ENCODE assay signal across 10 cellular contexts in genomic region chr11:74019104-74019738, GRCh38. TPM values are rescaled to one million over a fixed set of nuclear protein-coding genes. Genes with fewer than 3 reads are reported as not detected.
A peak's percentile ranks its signal among the peaks of the same experiment; 100 is the strongest.
DNase-seq lines count a peak whose midpoint lies in the region; ATAC-seq and TF ChIP-seq lines count a peak whose summit lies in the region.
"Had no signal": no experiment of that assay in that cellular context is flagged by ENCODE, and none has a peak within 500 bp of the region (broad histone marks: within the 10 kb centered on the region; RNA-seq: fewer than 3 reads in every experiment).

No MANE protein-coding gene starts in this region.

- H3K9me3 Mint-ChIP-seq in CD8-positive, alpha-beta memory T cell: no peaks in the 10 kb centered on the region
- H3K9me3 Mint-ChIP-seq in activated naive CD8-positive, alpha-beta T cell treated with anti-CD3 and anti-CD28 coated beads, Interleukin-2, amount 50 U/mL, for 24 hours: no peaks in the 10 kb centered on the region
- H3K9me3 Mint-ChIP-seq: brain; stimulated activated naive CD8-positive, alpha-beta T cell treated with anti-CD3 and anti-CD28 coated beads, Interleukin-15, Interleukin-2, amounts not matched to agents 100 ng/mL and 50 ng/mL, for 24 hours had no signal

- H3K36me3 ChIP-seq in CD8-positive, alpha-beta memory T cell (ENCODE audit: insufficient read depth, low read length): no peaks in the 10 kb centered on the region
- H3K36me3 ChIP-seq in gastrocnemius medialis (no peaks in the 10 kb centered on the region), prostate gland (no peaks in the 10 kb centered on the region)

- in situ Hi-C loops in gastrocnemius medialis (cut with MboI; ENCODE audit: low sequenced_read_pairs in 4 of 4): no loop called here

- peaks cover 57% of the 10 kb centered on the region for H3K4me1 ChIP-seq in CD8-positive, alpha-beta memory T cell (ENCODE audit: insufficient read depth, low read length)
- H3K4me1 ChIP-seq in gastrocnemius medialis: peaks cover 37 to 38% of the 10 kb centered on the region in 2 donors
- H3K4me1 ChIP-seq in prostate gland (replicated peaks): no peaks in the 10 kb centered on the region

- intact Hi-C loops in gastrocnemius medialis (cut with DNase I; ENCODE audit: low total_unique reads) (loop anchor here (5.0 to 10.0 kb wide), 2 partner anchors 153 to 634 kb away; partner anchors contain the start of genes C2CD3 and PPME1), prostate gland (cut with DNase I) (no loop called here)

- peaks cover 15 to 39% (median 17%) of the 10 kb centered on the region in 3 donors for H3K36me3 Mint-ChIP-seq in CD8-positive, alpha-beta memory T cell
- peaks cover 32% of the 10 kb centered on the region for H3K36me3 Mint-ChIP-seq in activated naive CD8-positive, alpha-beta T cell treated with anti-CD3 and anti-CD28 coated beads, Interleukin-2, amount 50 U/mL, for 24 hours (ENCODE audit: low read depth)

- WGBS in prostate gland: 84% methylated on average over 4 of the region's 4 CpGs

- H3K4me1 Mint-ChIP-seq in CD8-positive, alpha-beta memory T cell: peaks cover 26 to 52% (median 30%) of the 10 kb centered on the region in 3 donors
- H3K4me1 Mint-ChIP-seq in activated naive CD8-positive, alpha-beta T cell treated with anti-CD3 and anti-CD28 coated beads, Interleukin-2, amount 50 U/mL, for 24 hours: peaks cover 43% of the 10 kb centered on the region
- H3K4me1 Mint-ChIP-seq: brain had no signal

- H3K27ac Mint-ChIP-seq in CD8-positive, alpha-beta memory T cell: peak overlapping the region in 3 of 8 donors; percentile 59 to 95 (median 87)
- no peak overlapping the region for H3K27ac Mint-ChIP-seq in activated naive CD8-positive, alpha-beta T cell treated with anti-CD3 and anti-CD28 coated beads, Interleukin-2, amount 50 U/mL, for 24 hours
- H3K27ac Mint-ChIP-seq: stimulated activated naive CD8-positive, alpha-beta T cell treated with anti-CD3 and anti-CD28 coated beads, Interleukin-15, Interleukin-2, amounts not matched to agents 100 ng/mL and 50 ng/mL, for 24 hours had no signal

- TF ChIP-seq CTCF in gastrocnemius medialis (IDR thresholded peaks at IDR 0.05 in 4 of 5, conservative IDR thresholded peaks at IDR 0.05 in 1 of 5) (no peak), prostate gland (IDR thresholded peaks at IDR 0.05) (no peak)

- no peaks in the 10 kb centered on the region for H3K27me3 Mint-ChIP-seq in CD8-positive, alpha-beta memory T cell
- no peaks in the 10 kb centered on the region for H3K27me3 Mint-ChIP-seq in activated naive CD8-positive, alpha-beta T cell treated with anti-CD3 and anti-CD28 coated beads, Interleukin-2, amount 50 U/mL, for 24 hours
- H3K27me3 Mint-ChIP-seq: brain; stimulated activated naive CD8-positive, alpha-beta T cell treated with anti-CD3 and anti-CD28 coated beads, Interleukin-15, Interleukin-2, amounts not matched to agents 100 ng/mL and 50 ng/mL, for 24 hours had no signal

- H3K27ac ChIP-seq in CD8-positive, alpha-beta memory T cell (ENCODE audit: low read depth, low read length): no peak overlapping the region
- H3K27ac ChIP-seq in gastrocnemius medialis: peak overlapping the region; percentile 88 to 99 (median 92)
- H3K27ac ChIP-seq in prostate gland: no peak overlapping the region

- TF ChIP-seq POLR2A in gastrocnemius medialis (IDR thresholded peaks at IDR 0.05) (no peak), prostate gland (IDR thresholded peaks at IDR 0.05) (no peak)

- peak; percentile 51 for ATAC-seq in activated naive CD8-positive, alpha-beta T cell treated with anti-CD3 and anti-CD28 coated beads, Interleukin-2, amount 50 U/mL, for 24 hours
- ATAC-seq in gastrocnemius medialis: peak; percentile 18 to 50

- H3K9me3 ChIP-seq in CD8-positive, alpha-beta memory T cell (ENCODE audit: low read length): no peaks in the 10 kb centered on the region
- H3K9me3 ChIP-seq in gastrocnemius medialis (no peaks in the 10 kb centered on the region), prostate gland (no peaks in the 10 kb centered on the region)

- H3K27me3 ChIP-seq in CD8-positive, alpha-beta memory T cell (ENCODE audit: insufficient read depth, low read length, poor library complexity, severe bottlenecking): no peaks in the 10 kb centered on the region
- H3K27me3 ChIP-seq in gastrocnemius medialis (no peaks in the 10 kb centered on the region), prostate gland (replicated peaks; ENCODE audit: insufficient read depth) (no peaks in the 10 kb centered on the region)

- POLR2A ChIA-PET in CD8-positive, alpha-beta memory T cell (lab: Charles Lee): interaction anchor here (1.2 kb wide), 1 partner anchor 14 kb away, joined by 4 read pairs; no protein-coding TSS in a partner anchor

- CTCF ChIA-PET in CD8-positive, alpha-beta memory T cell (lab: Charles Lee): interaction anchor here (1.3 to 1.8 kb wide), 4 partner anchors 13 to 56 kb away, joined by 3 to 5 read pairs (median 4); no protein-coding TSS in a partner anchor

- H3K4me3 ChIP-seq in CD8-positive, alpha-beta memory T cell (ENCODE audit: low read length): no peak overlapping the region
- H3K4me3 ChIP-seq in gastrocnemius medialis: peak overlapping the region in 1 of 4 donors; percentile 10
- no peak overlapping the region for H3K4me3 ChIP-seq in prostate gland

- H3K4me3 Mint-ChIP-seq in CD8-positive, alpha-beta memory T cell: peak overlapping the region in 4 of 7 donors; percentile 7 to 84 (median 58)
- no peak overlapping the region for H3K4me3 Mint-ChIP-seq in activated naive CD8-positive, alpha-beta T cell treated with anti-CD3 and anti-CD28 coated beads, Interleukin-2, amount 50 U/mL, for 24 hours
- H3K4me3 Mint-ChIP-seq: brain; stimulated activated naive CD8-positive, alpha-beta T cell treated with anti-CD3 and anti-CD28 coated beads, Interleukin-15, Interleukin-2, amounts not matched to agents 100 ng/mL and 50 ng/mL, for 24 hours had no signal

- DNase-seq in CD8-positive, alpha-beta memory T cell: no peak
- no peak for DNase-seq in activated naive CD8-positive, alpha-beta T cell treated with anti-CD3 and anti-CD28 coated beads, Interleukin-2, amount 50 U/mL, for 24 hours
- peak; percentile 20 for DNase-seq in iris pigment epithelial cell (ENCODE audit: low read depth)
- DNase-seq in gastrocnemius medialis: peak in 1 of 2 donors; percentile 77
- DNase-seq in stimulated activated CD4-positive, alpha-beta T cell treated with anti-CD3 and anti-CD28 coated beads, Interleukin-2, amount 100 ng/mL, for 24 hours: no peak
- no peak for DNase-seq in prostate gland (ENCODE audit: low spot score)
- DNase-seq in glomerular visceral epithelial cell (ENCODE audit: extremely low spot score): no peak
- no peak for DNase-seq in activated naive CD4-positive, alpha-beta T cell (lab: John Stamatoyannopoulos, UW)

RNA-seq across cellular contexts. Expression of gene UCP3, which starts 10.3 kb away (rescaled TPM):
- 1 to 10 TPM; 2.8 to 2.9 TPM for total RNA-seq in CD8-positive, alpha-beta memory T cell
- polyA plus RNA-seq in CD8-positive, alpha-beta memory T cell: 0.36 TPM
- total RNA-seq in gastrocnemius medialis (100 to 1,000 TPM; 489 to 938 (median 679) TPM), prostate gland (1 to 10 TPM in 1 of 2 donors, under 1 TPM in 1; 0.55 to 6.8 TPM)

RNA-seq across cellular contexts. Expression of gene UCP2, which starts 36.6 kb away (rescaled TPM):
- total RNA-seq in CD8-positive, alpha-beta memory T cell: 100 to 1,000 TPM; 279 to 295 TPM
- 962 TPM for polyA plus RNA-seq in CD8-positive, alpha-beta memory T cell
- total RNA-seq in gastrocnemius medialis (100 to 1,000 TPM in 1 of 4 donors, 10 to 100 TPM in 3; 16.8 to 284 (median 56.7) TPM), prostate gland (10 to 100 TPM; 13.6 to 23.1 TPM)

Comparison
In these comparisons a context has a peak if more than half of its experiments do, and no peak if none do; other contexts are left out.
1. H3K27ac ChIP-seq: peak in gastrocnemius medialis (4 of 4); none in CD8-positive, alpha-beta memory T cell (single experiment) and prostate gland (0 of 2).
2. RNA of gene UCP3, which starts 10.3 kb away (total RNA-seq): 489 to 938 TPM in gastrocnemius medialis; 0.55 to 6.8 TPM in prostate gland and 2.8 to 2.9 TPM in CD8-positive, alpha-beta memory T cell; every median in the first group is over 10 times any median in the second.